8 cellular contexts compared by ENCODE assay signal in genomic region chr7:118153551-118154177, GRCh38. TPM values are rescaled to one million over a fixed set of nuclear protein-coding genes. Genes with fewer than 3 reads are reported as not detected.
A peak's percentile ranks its signal among the peaks of the same experiment; 100 is the strongest.
DNase-seq lines count a peak whose midpoint lies in the region; ATAC-seq and TF ChIP-seq lines count a peak whose summit lies in the region.

No MANE protein-coding gene starts in this region.

- H3K9ac ChIP-seq in OCI-LY3 (ENCODE audit: low read length): no peak overlapping the region
- no peak overlapping the region for H3K9ac ChIP-seq in colonic mucosa (ENCODE audit: low read depth in 2 of 2, low read length in 2 of 2)

- TF ChIP-seq CTCF in OCI-LY3 (IDR thresholded peaks at IDR 0.05; ENCODE audit: low read depth, low read length) (peak; percentile 85), colonic mucosa (IDR thresholded peaks at IDR 0.05) (peak; percentile 53)

- no peak overlapping the region for H3K4me2 ChIP-seq in OCI-LY3 (ENCODE audit: low read length)

- no peaks in the 10 kb centered on the region for H3K79me2 ChIP-seq in OCI-LY3 (ENCODE audit: low read length)

- H3K9me3 ChIP-seq in OCI-LY3 (ENCODE audit: insufficient read depth, low read length) (peaks cover 7% of the 10 kb centered on the region; the same call in 1 of the 2 replicates), colonic mucosa (no peaks in the 10 kb centered on the region)

- H3K36me3 ChIP-seq in OCI-LY3 (replicated peaks; ENCODE audit: low read depth, low read length) (no peaks in the 10 kb centered on the region), colonic mucosa (no peaks in the 10 kb centered on the region)

- intact Hi-C loops in colonic mucosa (cut with DNase I): loop anchor here (5.0 kb wide), 1 partner anchor 746 kb away; no protein-coding TSS in a partner anchor

- DNase-seq in activated gamma-delta T cell treated with Interleukin-2 at 50 U/mL for 16 hours: peak; percentile 10
- DNase-seq in activated gamma-delta T cell (lab: John Stamatoyannopoulos, UW): no peak
- DNase-seq in colonic mucosa: peak; percentile 36
- peak; percentile 29 for DNase-seq in mucosa of gallbladder (ENCODE audit: low spot score)
- DNase-seq in 8988T: no peak
- no peak for DNase-seq in activated CD8-positive, alpha-beta memory T cell treated with anti-CD3 and anti-CD28 coated beads, Interleukin-2, amount 50 U/mL, for 48 hours

- peak; percentile 60 for ATAC-seq in HG02798 (IDR thresholded peaks at IDR 0.05; ENCODE audit: poor library complexity, unreplicated experiment)

- H3K4me1 ChIP-seq in OCI-LY3 (ENCODE audit: low read length): peaks cover 6% of the 10 kb centered on the region
- H3K4me1 ChIP-seq in colonic mucosa: no peaks in the 10 kb centered on the region

- no peak overlapping the region for H2AFZ ChIP-seq in OCI-LY3 (ENCODE audit: low read depth, low read length)

- H3K27ac ChIP-seq in OCI-LY3 (ENCODE audit: low read length) (no peak overlapping the region), colonic mucosa (no peak overlapping the region)

- H3K4me3 ChIP-seq in OCI-LY3 (ENCODE audit: low read length) (no peak overlapping the region), colonic mucosa (no peak overlapping the region)

- 0 out of 2 replicates have a peak, but pooled peaks cover 6% of the 10 kb centered on the region for H3K27me3 ChIP-seq in OCI-LY3 (ENCODE audit: low read depth, low read length)
- no peaks in the 10 kb centered on the region for H3K27me3 ChIP-seq in colonic mucosa

- H4K20me1 ChIP-seq in OCI-LY3 (ENCODE audit: insufficient read depth, low read length): no peaks in the 10 kb centered on the region

RNA-seq across cellular contexts. Expression of gene LSM8, which starts 30.3 kb away (rescaled TPM):
- total RNA-seq in colonic mucosa (10 to 100 TPM; 28.0 to 28.4 TPM), mucosa of gallbladder (20.0 TPM)

Comparison
In these comparisons a context has a peak if more than half of its experiments do, and no peak if none do; other contexts are left out.
1. DNase-seq: peak in activated gamma-delta T cell treated with Interleukin-2 at 50 U/mL for 16 hours (single experiment), colonic mucosa (single experiment) and mucosa of gallbladder (single experiment); none in activated gamma-delta T cell (single experiment), 8988T (single experiment) and activated CD8-positive, alpha-beta memory T cell treated with anti-CD3 and anti-CD28 coated beads, Interleukin-2, amount 50 U/mL, for 48 hours (single experiment).